In the genomic region with DNA sequence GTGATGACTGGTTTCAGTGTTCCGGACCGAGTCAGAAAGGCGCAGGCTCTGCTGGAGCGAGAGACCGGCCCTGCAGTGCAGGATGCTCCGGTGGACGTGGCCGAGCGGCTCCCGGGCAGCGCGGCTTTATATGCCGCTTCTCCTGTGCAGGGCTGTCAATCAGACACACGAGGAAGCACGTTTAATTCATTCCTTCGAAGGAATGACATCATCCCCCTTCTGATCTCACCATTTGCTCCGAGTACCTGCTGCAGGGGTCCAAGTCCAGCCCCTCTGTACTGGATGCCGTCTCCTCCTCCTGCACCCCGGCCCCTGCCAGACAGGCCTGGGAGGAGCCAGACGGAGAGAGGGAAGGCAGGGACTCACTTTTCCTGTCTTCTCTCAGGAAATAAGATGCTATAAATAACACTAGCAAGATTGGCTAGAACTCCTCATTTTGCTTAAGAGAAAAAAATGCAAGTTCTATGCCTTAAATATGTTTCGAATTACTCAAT, we compare ENCODE assay signal across 9 cellular contexts. TPM values are rescaled to one million over a fixed set of nuclear protein-coding genes. Genes with fewer than 3 reads are reported as not detected.
DNase-seq lines count a peak whose midpoint lies in the region; ATAC-seq, FAIRE-seq and TF ChIP-seq lines count a peak whose summit lies in the region.
"Had no signal": no experiment of that assay in that cellular context is flagged by ENCODE, and none has a peak within 500 bp of the region (broad histone marks: within the 10 kb centered on the region; RNA-seq: fewer than 3 reads in every experiment).

A gene (minus strand): TSS at position 102 of the 494 bp plus-strand sequence. CDS start 3,062 bp downstream, outside the sequence.

- H3K4me1 ChIP-seq in HAP-1 = peaks cover 24% of the 10 kb centered on the region
- H3K4me1 ChIP-seq in kidney (ENCODE audit: control insufficient read depth in 1 of 2, insufficient read depth in 1 of 2, low read depth in 1 of 2, low read length in 2 of 2) = peaks cover 5 to 13% of the 10 kb centered on the region in 2 donors

- H3K27ac ChIP-seq in caudate nucleus (ENCODE audit: low read depth, low read length) (peak within 1 kb of the TSS; percentile 76), kidney (ENCODE audit: low read depth in 2 of 2, low read length in 2 of 2) (no peak within 1 kb of the TSS)

- in situ Hi-C loops in HAP-1 (cut with MboI; ENCODE audit: low sequenced_read_pairs) = no loop called here

- ATAC-seq in GM19397 (IDR thresholded peaks at IDR 0.05; ENCODE audit: unreplicated experiment) (no peak), HG02798 (IDR thresholded peaks at IDR 0.05; ENCODE audit: poor library complexity, unreplicated experiment) (no peak)
- ATAC-seq: HCT116 had no signal

- no peaks in the 10 kb centered on the region for H3K27me3 ChIP-seq in HAP-1 (ENCODE audit: low read depth)

- FAIRE-seq in kidney (lab: Jason Lieb, UNC) (no peak), D721Med (lab: Jason Lieb, UNC) (no peak)

- peak within 1 kb of the TSS in 1 of 2 donors; percentile 16 for H3K9ac ChIP-seq in kidney (ENCODE audit: low read length in 2 of 2)

- intact Hi-C loops in kidney (cut with DNase I) = no loop called here

- H3K36me3 ChIP-seq in HAP-1 (replicated peaks) = no peaks in the 10 kb centered on the region
- H3K36me3 ChIP-seq in kidney (ENCODE audit: control insufficient read depth in 1 of 2, insufficient read depth in 2 of 2, low read length in 2 of 2) = no peaks in the 10 kb centered on the region

- H3K9me3 ChIP-seq in HAP-1 = no peaks in the 10 kb centered on the region
- H3K9me3 ChIP-seq in kidney (ENCODE audit: control insufficient read depth in 1 of 2, low read length in 2 of 2) = no peaks in the 10 kb centered on the region

- TF ChIP-seq CTCF in kidney (IDR thresholded peaks at IDR 0.05; ENCODE audit: borderline replicate concordance, extremely low read depth, insufficient read depth) (no peak), D721Med (IDR thresholded peaks at IDR 0.05; ENCODE audit: insufficient read depth, missing control alignments) (no peak)

- H3K4me3 ChIP-seq in HAP-1 (peak within 1 kb of the TSS; percentile 25), kidney (ENCODE audit: low read length in 2 of 2) (peak within 1 kb of the TSS; percentile 47 to 52)

- DNase-seq in HAP-1 (ENCODE audit: low spot score in 2 of 2) (peak; percentile 48 to 58), caudate nucleus (lab: John Stamatoyannopoulos, UW) (peak in 14 of 61 donors; percentile 19 to 71 (median 30)), kidney (no peak), smooth muscle cell of the brain vasculature (ENCODE audit: low read depth, low spot score) (peak; percentile 21), D721Med (ENCODE audit: insufficient read length, low spot score) (no peak), OCI-M2 (lab: John Stamatoyannopoulos, UW; ENCODE audit: unreplicated experiment) (no peak)

RNA-seq across cellular contexts. Expression of the gene that starts here (rescaled TPM):
- 33.4 TPM for total RNA-seq in kidney
- 2.7 TPM for polyA plus RNA-seq in kidney (ENCODE audit: insufficient read depth, low read depth, low replicate concordance)

Comparison
In these comparisons a context has a peak if more than half of its experiments do, and no peak if none do; other contexts are left out.
1. DNase-seq: peak in HAP-1 (2 of 2) and smooth muscle cell of the brain vasculature (single experiment); none in kidney (single experiment), D721Med (single experiment) and OCI-M2 (single experiment).